Comparison of ENCODE assay signal across 8 cellular contexts in the genomic region with DNA sequence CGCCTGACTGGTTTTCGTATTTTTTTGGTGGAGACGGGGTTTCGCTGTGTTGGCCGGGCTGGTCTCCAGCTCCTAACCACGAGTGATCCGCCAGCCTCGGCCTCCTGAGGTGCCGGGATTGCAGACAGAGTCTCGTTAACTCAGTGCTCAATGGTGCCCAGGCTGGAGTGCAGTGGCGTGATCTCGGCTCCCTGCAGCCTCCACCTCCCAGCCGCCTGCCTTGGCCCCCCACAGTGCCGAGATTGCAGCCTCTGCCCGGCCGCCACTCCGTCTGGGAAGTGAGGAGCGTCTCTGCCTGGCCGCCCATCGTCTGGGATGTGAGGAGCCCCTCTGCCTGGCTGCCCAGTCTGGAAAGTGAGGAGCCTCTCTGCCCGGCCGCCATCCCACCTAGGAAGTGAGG. TPM values are rescaled to one million over a fixed set of nuclear protein-coding genes. Genes with fewer than 3 reads are reported as not detected.
DNase-seq lines count a peak whose midpoint lies in the region; ATAC-seq and TF ChIP-seq lines count a peak whose summit lies in the region.
"Not testable (repeated sequence)": the region's sequence is repeated elsewhere in the genome, so short reads cannot be mapped to it uniquely, and the experiment has no call there.
"Had no signal": no experiment of that assay in that cellular context is flagged by ENCODE, and none has a peak within 500 bp of the region (broad histone marks: within the 10 kb centered on the region; RNA-seq: fewer than 3 reads in every experiment).

No MANE protein-coding gene starts in this region.

- not testable (repeated sequence) for TF ChIP-seq CTCF in gastrocnemius medialis (IDR thresholded peaks at IDR 0.05 in 4 of 5, conservative IDR thresholded peaks at IDR 0.05 in 1 of 5)

- not testable (repeated sequence) for H3K9me3 Mint-ChIP-seq in stimulated activated effector memory CD8-positive, alpha-beta T cell treated with anti-CD3 and anti-CD28 coated beads, Interleukin-12 subunit alpha, Interleukin-12 subunit beta, amount 100 ng/mL, for 72 hours

- H3K27ac ChIP-seq in SJCRH30, result peak overlapping the region; percentile 67
- peak overlapping the region in 3 of 4 donors; percentile 90 to 94 (median 93) for H3K27ac ChIP-seq in gastrocnemius medialis

- peak; percentile 39 for DNase-seq in DMS53 (lab: John Stamatoyannopoulos, UW)
- not testable (repeated sequence) for DNase-seq in SJCRH30; gastrocnemius medialis; stimulated activated effector memory CD8-positive, alpha-beta T cell treated with anti-CD3 and anti-CD28 coated beads, Interleukin-12 subunit alpha, Interleukin-12 subunit beta, amount 100 ng/mL, for 72 hours (ENCODE audit: low spot score in 2 of 2)
- DNase-seq in mesenteric fat pad (ENCODE audit: low spot score), result peak; percentile 2

- peak overlapping the region; percentile 48 for H3K27ac Mint-ChIP-seq in stimulated activated effector memory CD8-positive, alpha-beta T cell treated with anti-CD3 and anti-CD28 coated beads, Interleukin-12 subunit alpha, Interleukin-12 subunit beta, amount 100 ng/mL, for 72 hours

- in situ Hi-C loops in gastrocnemius medialis (cut with MboI; ENCODE audit: low sequenced_read_pairs in 4 of 4), result not testable (repeated sequence)

- H3K36me3 Mint-ChIP-seq in stimulated activated effector memory CD8-positive, alpha-beta T cell treated with anti-CD3 and anti-CD28 coated beads, Interleukin-12 subunit alpha, Interleukin-12 subunit beta, amount 100 ng/mL, for 72 hours, result not testable (repeated sequence)

- not testable (repeated sequence) for H3K9me3 ChIP-seq in SJCRH30 (replicated peaks); gastrocnemius medialis

- H3K36me3 ChIP-seq in SJCRH30, gastrocnemius medialis: not testable (repeated sequence)

- H3K4me1 Mint-ChIP-seq in stimulated activated effector memory CD8-positive, alpha-beta T cell treated with anti-CD3 and anti-CD28 coated beads, Interleukin-12 subunit alpha, Interleukin-12 subunit beta, amount 100 ng/mL, for 72 hours, result peaks cover 21% of the 10 kb centered on the region

- ATAC-seq in gastrocnemius medialis; stimulated activated effector memory CD8-positive, alpha-beta T cell treated with anti-CD3 and anti-CD28 coated beads, Interleukin-12 subunit alpha, Interleukin-12 subunit beta, amount 100 ng/mL, for 72 hours: not testable (repeated sequence)

- H3K27me3 ChIP-seq in SJCRH30, gastrocnemius medialis: not testable (repeated sequence)

- TF ChIP-seq POLR2A in gastrocnemius medialis (IDR thresholded peaks at IDR 0.05), result not testable (repeated sequence)

- H3K4me3 Mint-ChIP-seq in stimulated activated effector memory CD8-positive, alpha-beta T cell treated with anti-CD3 and anti-CD28 coated beads, Interleukin-12 subunit alpha, Interleukin-12 subunit beta, amount 100 ng/mL, for 72 hours, result not testable (repeated sequence)

- intact Hi-C loops in gastrocnemius medialis (cut with DNase I; ENCODE audit: low total_unique reads), result not testable (repeated sequence)

- H3K4me1 ChIP-seq in SJCRH30 (peaks cover 30% of the 10 kb centered on the region), gastrocnemius medialis (peaks cover 15 to 25% of the 10 kb centered on the region in 2 donors)

- H3K4me3 ChIP-seq in SJCRH30, gastrocnemius medialis: not testable (repeated sequence)

RNA-seq across cellular contexts. Expression of a gene that starts 8.5 kb away (rescaled TPM):
- 0.35 and 0.93 TPM in 2 replicates for total RNA-seq in SJCRH30 (2014; rRNA removed; shearing (Covaris generic))
- total RNA-seq in mesenteric fat pad (0.32 TPM), gastrocnemius medialis (1 to 10 TPM in 1 of 4 donors, under 1 TPM in 3; 0.29 to 2.3 (median 0.63) TPM)
- total RNA-seq: B cell, G401, GM12878 had no signal
